9 cellular contexts compared by ENCODE assay signal in the genomic region with DNA sequence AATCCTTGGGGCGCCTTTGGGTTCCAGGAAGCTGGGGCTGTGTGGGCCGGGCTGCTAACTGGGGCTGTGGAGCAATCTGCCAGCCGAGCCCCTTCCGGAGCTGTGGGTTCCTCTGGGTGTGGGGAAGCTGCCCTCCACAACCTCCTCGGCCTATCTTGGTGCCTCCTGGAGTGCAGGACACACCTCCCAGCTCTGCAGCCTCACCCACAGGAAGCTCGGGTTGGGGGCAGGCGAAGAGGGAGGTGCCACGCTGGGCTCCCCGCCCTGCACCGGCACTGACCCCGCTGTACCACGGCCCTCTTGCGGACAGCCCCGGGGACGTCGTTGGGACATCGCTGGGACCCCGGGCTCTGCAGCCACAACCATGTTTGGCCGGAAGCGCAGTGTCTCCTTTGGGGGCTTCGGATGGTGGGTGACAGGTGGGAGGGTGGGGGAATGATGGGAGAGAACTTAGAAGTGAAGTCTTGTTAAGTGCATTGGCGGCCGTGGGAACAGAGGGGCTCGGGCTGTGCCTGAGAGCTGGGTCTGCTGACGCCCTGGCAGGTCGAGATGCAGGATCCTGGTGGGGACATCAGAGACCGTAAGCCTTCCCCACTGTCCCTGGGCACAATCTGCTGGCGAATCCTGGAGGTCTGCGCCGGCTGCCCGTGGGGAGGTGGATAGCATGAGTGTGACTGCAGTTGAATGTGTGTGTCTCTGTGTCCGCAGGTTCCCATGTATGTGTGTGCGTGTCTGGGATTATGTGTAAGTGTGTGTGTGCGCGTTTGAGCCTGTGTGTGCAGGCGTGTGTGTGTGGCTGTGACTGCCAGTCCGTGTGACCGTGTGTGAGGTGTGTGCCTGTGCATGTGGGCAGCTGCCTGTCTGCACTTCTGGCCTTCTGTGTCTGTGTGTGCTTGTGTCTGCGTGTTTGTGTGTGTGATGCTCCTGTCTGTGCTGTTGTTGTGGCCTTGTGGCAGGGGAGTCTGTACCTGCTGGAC. TPM values are rescaled to one million over a fixed set of nuclear protein-coding genes. Genes with fewer than 3 reads are reported as not detected.
A peak's percentile ranks its signal among the peaks of the same experiment; 100 is the strongest.
DNase-seq lines count a peak whose midpoint lies in the region; ATAC-seq and TF ChIP-seq lines count a peak whose summit lies in the region.
"Had no signal": no experiment of that assay in that cellular context is flagged by ENCODE, and none has a peak within 500 bp of the region (broad histone marks: within the 10 kb centered on the region; RNA-seq: fewer than 3 reads in every experiment).

A gene (plus strand): TSS at position 275 of the 977 bp plus-strand sequence. CDS start 90 bp downstream, at position 365.

- peaks cover 26% of the 10 kb centered on the region for H3K27me3 ChIP-seq in kidney epithelial cell (ENCODE audit: control insufficient read depth, insufficient read depth, low read length)

- H3K36me3 ChIP-seq in kidney epithelial cell (ENCODE audit: control insufficient read depth, insufficient read depth, low read length) = no peaks in the 10 kb centered on the region

- no peak within 1 kb of the TSS for H3K4me3 ChIP-seq in kidney epithelial cell (ENCODE audit: low read depth, low read length)
- H3K4me3 ChIP-seq in foreskin fibroblast (ENCODE audit: low read depth in 1 of 2, low read length in 2 of 2) = no peak within 1 kb of the TSS
- H3K4me3 ChIP-seq: SK-N-MC had no signal

- ATAC-seq in GM18498 (IDR thresholded peaks at IDR 0.05; ENCODE audit: unreplicated experiment) (no peak), HG02571 (IDR thresholded peaks at IDR 0.05; ENCODE audit: unreplicated experiment) (no peak)

- DNase-seq in activated T-cell treated with anti-CD3 and anti-CD28 coated beads for 1 hour (ENCODE audit: low read depth) (peak; percentile 46), activated T-cell treated with anti-CD3 and anti-CD28 coated beads for 4 hours (no peak), kidney epithelial cell (ENCODE audit: low read depth) (no peak), foreskin fibroblast (no peak)
- DNase-seq in activated T-helper 9 cell treated with anti-CD3 and anti-CD28 coated beads, Interleukin-2, amount 50 U/mL, for 16 hours (ENCODE audit: low read depth) = peak; percentile 51
- peak; percentile 49 for DNase-seq in stimulated activated CD8-positive, alpha-beta memory T cell treated with anti-CD3 and anti-CD28 coated beads, Interleukin-12 subunit alpha, Interleukin-12 subunit beta, amount 100 ng/mL, for 4 hours (ENCODE audit: low read depth)

- TF ChIP-seq CTCF in kidney epithelial cell (IDR thresholded peaks at IDR 0.05; ENCODE audit: insufficient read depth, low read length, poor library complexity, severe bottlenecking) = no peak
- no peak for TF ChIP-seq CTCF in foreskin fibroblast (IDR thresholded peaks at IDR 0.05; ENCODE audit: low read depth, low read length)

RNA-seq across cellular contexts. Expression of the gene that starts here (rescaled TPM):
- 42.8 and 51.6 TPM in 2 replicates for total RNA-seq in kidney epithelial cell

Comparison
In these comparisons a context has a peak if more than half of its experiments do, and no peak if none do; other contexts are left out.
1. DNase-seq: peak in activated T-cell treated with anti-CD3 and anti-CD28 coated beads for 1 hour (single experiment), activated T-helper 9 cell treated with anti-CD3 and anti-CD28 coated beads, Interleukin-2, amount 50 U/mL, for 16 hours (single experiment) and stimulated activated CD8-positive, alpha-beta memory T cell treated with anti-CD3 and anti-CD28 coated beads, Interleukin-12 subunit alpha, Interleukin-12 subunit beta, amount 100 ng/mL, for 4 hours (single experiment); none in activated T-cell treated with anti-CD3 and anti-CD28 coated beads for 4 hours (single experiment), kidney epithelial cell (single experiment) and foreskin fibroblast (0 of 2).